In the genomic region with DNA sequence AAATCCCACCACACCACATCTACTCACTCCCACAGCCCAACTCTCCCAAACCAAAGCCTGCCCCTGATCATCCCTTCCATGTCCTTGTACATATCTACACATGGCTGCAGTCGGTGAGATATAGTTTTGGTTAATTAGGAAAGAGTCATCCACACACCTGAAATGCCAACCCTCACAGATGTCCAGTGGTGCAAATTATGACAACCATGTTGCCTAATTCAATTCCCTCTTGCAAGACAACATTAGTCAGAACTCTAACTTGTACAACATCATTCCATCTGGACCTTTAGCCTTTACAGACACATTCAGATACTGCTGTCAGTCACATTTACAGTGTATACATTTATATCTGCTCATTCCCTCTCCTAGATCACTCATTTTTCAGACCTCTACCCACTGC, we compare ENCODE assay signal across 23 cellular contexts.
"Had no signal": no experiment of that assay in that cellular context is flagged by ENCODE, and none has a peak within 500 bp of the region (broad histone marks: within the 10 kb centered on the region; RNA-seq: fewer than 3 reads in every experiment).

No MANE protein-coding gene starts in this region.

- H3K9me3 Mint-ChIP-seq: activated CD4-positive, alpha-beta memory T cell treated with anti-CD3 and anti-CD28 coated beads for 36 hours; memory B cell; natural killer cell had no signal

- H3K27me3 Mint-ChIP-seq: activated CD4-positive, alpha-beta memory T cell treated with anti-CD3 and anti-CD28 coated beads for 36 hours; activated CD4-positive, alpha-beta T cell treated with anti-CD3 and anti-CD28 coated beads for 36 hours; memory B cell; progenitor cell of endocrine pancreas had no signal

- H3K4me1 Mint-ChIP-seq: activated CD4-positive, alpha-beta T cell treated with anti-CD3 and anti-CD28 coated beads for 36 hours; memory B cell had no signal

- H3K9me3 ChIP-seq: ascending aorta, esophagus squamous epithelium, mucosa of descending colon, right atrium auricular region, transverse colon had no signal

- H3K4me3 ChIP-seq: ascending aorta, esophagus squamous epithelium, mucosa of descending colon, right atrium auricular region, skin epidermis, transverse colon had no signal

- ATAC-seq: activated CD4-positive, alpha-beta T cell treated with anti-CD3 and anti-CD28 coated beads for 36 hours; left ventricle myocardium superior; mucosa of descending colon; natural killer cell; SK-N-SH treated with all-trans-retinoic acid at 6 μM for 48 hours had no signal

- H3K27ac Mint-ChIP-seq: activated CD4-positive, alpha-beta memory T cell treated with anti-CD3 and anti-CD28 coated beads for 36 hours; activated CD4-positive, alpha-beta T cell treated with anti-CD3 and anti-CD28 coated beads for 36 hours; memory B cell; progenitor cell of endocrine pancreas had no signal

- DNase-seq: activated CD4-positive, alpha-beta memory T cell treated with anti-CD3 and anti-CD28 coated beads for 36 hours; activated CD4-positive, alpha-beta T cell treated with anti-CD3 and anti-CD28 coated beads for 36 hours; activated gamma-delta T cell; activated T-cell treated with anti-CD3 and anti-CD28 coated beads, Interleukin-2, amount 50 U/mL, for 48 hours; esophagus squamous epithelium; foreskin fibroblast; hypothalamus; kidney; left ventricle myocardium superior; mucosa of descending colon; natural killer cell; nucleus accumbens; stimulated activated CD4-positive, alpha-beta T cell treated with anti-CD3 and anti-CD28 coated beads, Interleukin-15, amount 100 ng/mL, for 24 hours; stimulated activated CD4-positive, alpha-beta T cell treated with anti-CD3 and anti-CD28 coated beads, Interleukin-4, amount 100 ng/mL, for 1 hour; stimulated activated naive CD4-positive, alpha-beta T cell; T-helper 1 cell; transverse colon had no signal

- H3K27ac ChIP-seq: ascending aorta, esophagus squamous epithelium, right atrium auricular region, skin epidermis, transverse colon had no signal

- H3K4me3 Mint-ChIP-seq: activated CD4-positive, alpha-beta memory T cell treated with anti-CD3 and anti-CD28 coated beads for 36 hours; activated CD4-positive, alpha-beta T cell treated with anti-CD3 and anti-CD28 coated beads for 36 hours; memory B cell; natural killer cell had no signal

- H3K4me1 ChIP-seq: ascending aorta, esophagus squamous epithelium, right atrium auricular region, transverse colon had no signal

- H3K27me3 ChIP-seq: ascending aorta, esophagus squamous epithelium, right atrium auricular region, transverse colon had no signal
